Comparison of ENCODE assay signal across 1 cellular context in genomic region chr12:121738340-121738858, GRCh38.
A peak's percentile ranks its signal among the peaks of the same experiment; 100 is the strongest.
TF ChIP-seq lines count a peak whose summit lies in the region.

No MANE protein-coding gene starts in this region.

TF ChIP-seq in H1, 55 proteins besides CTCF, POLR2A, EP300 and RAD21:
- TF ChIP-seq RFX5 (IDR thresholded peaks at IDR 0.05; ENCODE audit: borderline replicate concordance, low read depth, low read length) (no peak), CEBPB (IDR thresholded peaks at IDR 0.05; ENCODE audit: low read depth, low read length) (peak; percentile 24; the same call in 1 of the 2 replicates)
